In the genomic region with DNA sequence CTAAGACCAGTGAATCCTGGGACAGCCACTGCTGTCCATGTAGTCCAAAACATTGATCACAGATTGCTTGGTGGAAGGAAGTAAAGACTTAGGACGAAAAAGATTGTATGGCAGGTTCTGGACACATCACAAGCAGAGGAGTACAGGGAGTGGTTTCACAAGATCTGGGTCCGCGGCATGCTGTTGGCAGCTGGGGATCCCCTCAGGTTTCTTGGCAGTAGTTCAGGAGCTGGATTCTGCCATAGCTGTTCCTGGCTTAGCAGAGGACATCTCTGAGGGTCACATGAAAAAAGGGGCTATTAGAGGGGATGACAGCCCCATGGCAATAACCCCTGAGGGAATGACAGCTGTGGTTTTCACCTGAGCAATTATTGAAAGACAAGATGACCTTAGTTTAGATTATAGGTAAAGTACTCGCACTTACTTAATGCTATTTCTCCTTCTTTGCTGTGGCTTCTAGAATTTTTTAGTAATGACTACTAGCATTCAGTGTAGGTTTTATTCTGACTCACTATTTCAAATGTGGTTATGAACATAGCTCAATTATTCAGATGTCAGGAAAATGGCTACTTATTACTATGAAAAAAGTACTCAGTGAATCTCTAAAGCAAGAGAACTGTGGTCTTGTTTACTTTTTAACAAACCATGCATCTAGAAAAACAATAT, we compare ENCODE assay signal across 22 cellular contexts. TPM values are rescaled to one million over a fixed set of nuclear protein-coding genes. Genes with fewer than 3 reads are reported as not detected.
"Had no signal": no experiment of that assay in that cellular context is flagged by ENCODE, and none has a peak within 500 bp of the region (broad histone marks: within the 10 kb centered on the region; RNA-seq: fewer than 3 reads in every experiment).

No MANE protein-coding gene starts in this region.

- H3K27me3 Mint-ChIP-seq: activated naive CD8-positive, alpha-beta T cell treated with anti-CD3 and anti-CD28 coated beads, Interleukin-2, amount 10 ng/mL, durations not matched to agents 7 days and 5 days; naive B cell; type B pancreatic cell had no signal

- DNase-seq: activated CD4-positive, alpha-beta T cell treated with anti-CD3 and anti-CD28 coated beads, Interleukin-2, amount 50 U/mL, for 1 hour; activated CD8-positive, alpha-beta memory T cell treated with anti-CD3 and anti-CD28 coated beads for 24 hours; activated gamma-delta T cell treated with Interleukin-2 at 50 U/mL for 16 hours; activated naive CD8-positive, alpha-beta T cell treated with anti-CD3 and anti-CD28 coated beads, Interleukin-2, amount 10 ng/mL, durations not matched to agents 7 days and 5 days; anterior cingulate cortex; central memory CD4-positive, alpha-beta T cell; cortex of kidney; effector CD4-positive, alpha-beta T cell; foreskin melanocyte; head of caudate nucleus; immature natural killer cell; left colon; naive B cell; pancreas; stimulated activated naive CD8-positive, alpha-beta T cell treated with anti-CD3 and anti-CD28 coated beads, Interleukin-15, Interleukin-2, amounts not matched to agents 100 U/mL and 50 U/mL, for 24 hours had no signal

- H3K4me3 ChIP-seq: neural progenitor cell, pancreas had no signal

- H3K36me3 ChIP-seq: neural progenitor cell, pancreas had no signal

- H3K36me3 Mint-ChIP-seq: activated naive CD8-positive, alpha-beta T cell treated with anti-CD3 and anti-CD28 coated beads, Interleukin-2, amount 10 ng/mL, durations not matched to agents 7 days and 5 days; immature natural killer cell; naive B cell; neural progenitor cell; type B pancreatic cell had no signal

- H3K27me3 ChIP-seq: neural progenitor cell, pancreas had no signal

- H3K4me3 Mint-ChIP-seq: activated naive CD8-positive, alpha-beta T cell treated with anti-CD3 and anti-CD28 coated beads, Interleukin-2, amount 10 ng/mL, durations not matched to agents 7 days and 5 days; immature natural killer cell; naive B cell; neural progenitor cell; type B pancreatic cell had no signal

- H3K4me1 Mint-ChIP-seq: activated naive CD8-positive, alpha-beta T cell treated with anti-CD3 and anti-CD28 coated beads, Interleukin-2, amount 10 ng/mL, durations not matched to agents 7 days and 5 days; immature natural killer cell; naive B cell; neural progenitor cell had no signal

- H3K27ac Mint-ChIP-seq: activated naive CD8-positive, alpha-beta T cell treated with anti-CD3 and anti-CD28 coated beads, Interleukin-2, amount 10 ng/mL, durations not matched to agents 7 days and 5 days; immature natural killer cell; naive B cell; neural progenitor cell; type B pancreatic cell had no signal

- H3K9me3 ChIP-seq: pancreas had no signal

- H3K27ac ChIP-seq: neural progenitor cell, pancreas had no signal

- H3K4me1 ChIP-seq: neural progenitor cell, pancreas had no signal

- FAIRE-seq: endothelial cell of umbilical vein, pancreas had no signal

- H3K9me3 Mint-ChIP-seq: activated naive CD8-positive, alpha-beta T cell treated with anti-CD3 and anti-CD28 coated beads, Interleukin-2, amount 10 ng/mL, durations not matched to agents 7 days and 5 days; type B pancreatic cell had no signal

RNA-seq across cellular contexts. Expression of gene KRTAP27-1, which starts 8.2 kb away (rescaled TPM):
- total RNA-seq: activated naive CD8-positive, alpha-beta T cell treated with anti-CD3 and anti-CD28 coated beads, Interleukin-2, amount 10 ng/mL, durations not matched to agents 7 days and 5 days; endothelial cell of umbilical vein; left colon; lung microvascular endothelial cell; mononuclear cell; pancreas; sciatic nerve; temporal lobe had no signal
- polyA plus RNA-seq: endothelial cell of umbilical vein, immature natural killer cell, pancreas had no signal

RNA-seq across cellular contexts. Expression of gene KRTAP26-1, which starts 9.2 kb away (rescaled TPM):
- total RNA-seq: activated naive CD8-positive, alpha-beta T cell treated with anti-CD3 and anti-CD28 coated beads, Interleukin-2, amount 10 ng/mL, durations not matched to agents 7 days and 5 days; endothelial cell of umbilical vein; left colon; lung microvascular endothelial cell; mononuclear cell; pancreas; sciatic nerve; temporal lobe had no signal
- polyA plus RNA-seq: endothelial cell of umbilical vein, immature natural killer cell, pancreas had no signal

RNA-seq across cellular contexts. Expression of gene KRTAP23-1, which starts 19.1 kb away (rescaled TPM):
- total RNA-seq: activated naive CD8-positive, alpha-beta T cell treated with anti-CD3 and anti-CD28 coated beads, Interleukin-2, amount 10 ng/mL, durations not matched to agents 7 days and 5 days; endothelial cell of umbilical vein; left colon; lung microvascular endothelial cell; mononuclear cell; pancreas; sciatic nerve; temporal lobe had no signal
- polyA plus RNA-seq: endothelial cell of umbilical vein, immature natural killer cell, pancreas had no signal

RNA-seq across cellular contexts. Expression of gene KRTAP25-1, which starts 40.0 kb away (rescaled TPM):
- total RNA-seq: activated naive CD8-positive, alpha-beta T cell treated with anti-CD3 and anti-CD28 coated beads, Interleukin-2, amount 10 ng/mL, durations not matched to agents 7 days and 5 days; endothelial cell of umbilical vein; left colon; lung microvascular endothelial cell; mononuclear cell; pancreas; sciatic nerve; temporal lobe had no signal
- polyA plus RNA-seq: endothelial cell of umbilical vein, immature natural killer cell, pancreas had no signal

RNA-seq across cellular contexts. Expression of gene KRTAP13-2, which starts 42.7 kb away (rescaled TPM):
- total RNA-seq: activated naive CD8-positive, alpha-beta T cell treated with anti-CD3 and anti-CD28 coated beads, Interleukin-2, amount 10 ng/mL, durations not matched to agents 7 days and 5 days; endothelial cell of umbilical vein; lung microvascular endothelial cell; mononuclear cell; pancreas; sciatic nerve; temporal lobe had no signal
- polyA plus RNA-seq: endothelial cell of umbilical vein, immature natural killer cell, pancreas had no signal
